8 cellular contexts compared by ENCODE assay signal in genomic region chr9:130707225-130707976, GRCh38. TPM values are rescaled to one million over a fixed set of nuclear protein-coding genes. Genes with fewer than 3 reads are reported as not detected.
DNase-seq lines count a peak whose midpoint lies in the region; ATAC-seq and TF ChIP-seq lines count a peak whose summit lies in the region.

No MANE protein-coding gene starts in this region.

- H3K4me1 Mint-ChIP-seq in glutamatergic neuron (ENCODE audit: low read depth, unreplicated experiment): no peaks in the 10 kb centered on the region

- no peaks in the 10 kb centered on the region for H4K20me1 ChIP-seq in KMS-11 (ENCODE audit: insufficient read depth)

- H3K4me3 Mint-ChIP-seq in glutamatergic neuron (ENCODE audit: unreplicated experiment): no peak overlapping the region

- intact Hi-C loops in sigmoid colon (cut with DNase I): loop anchor here (2.0 kb wide), 2 partner anchors 63 to 159 kb away; no protein-coding TSS in a partner anchor

- no peak overlapping the region for H3K27ac Mint-ChIP-seq in glutamatergic neuron (ENCODE audit: unreplicated experiment)

- no peaks in the 10 kb centered on the region for H3K4me1 ChIP-seq in KMS-11 (ENCODE audit: low read depth, poor library complexity, severe bottlenecking)
- peaks cover 20% of the 10 kb centered on the region for H3K4me1 ChIP-seq in SJSA1 (replicated peaks)
- H3K4me1 ChIP-seq in sigmoid colon: peaks cover 0 to 6% (median 5%) of the 10 kb centered on the region in 4 donors

- peaks cover 3% of the 10 kb centered on the region; the same call in 1 of the 2 replicates for H3K36me3 ChIP-seq in KMS-11 (ENCODE audit: insufficient read depth)
- peaks cover 36% of the 10 kb centered on the region for H3K36me3 ChIP-seq in SJSA1
- H3K36me3 ChIP-seq in sigmoid colon: peaks cover 10 to 33% (median 18%) of the 10 kb centered on the region in 4 donors

- H3K27ac ChIP-seq in KMS-11: no peak overlapping the region
- H3K27ac ChIP-seq in SJSA1: no peak overlapping the region
- no peak overlapping the region for H3K27ac ChIP-seq in sigmoid colon

- ATAC-seq in GM18511 (IDR thresholded peaks at IDR 0.05; ENCODE audit: unreplicated experiment) (no peak), HG03108 (IDR thresholded peaks at IDR 0.05; ENCODE audit: unreplicated experiment) (no peak)

- H3K36me3 Mint-ChIP-seq in glutamatergic neuron (ENCODE audit: unreplicated experiment): peaks cover 5% of the 10 kb centered on the region

- no peak overlapping the region for H2AFZ ChIP-seq in KMS-11 (ENCODE audit: low read depth)

- H3K4me3 ChIP-seq in KMS-11 (IDR thresholded peaks at IDR 0.05; ENCODE audit: insufficient read depth, low read depth, low read length): no peak overlapping the region
- no peak overlapping the region for H3K4me3 ChIP-seq in SJSA1
- no peak overlapping the region for H3K4me3 ChIP-seq in sigmoid colon

- TF ChIP-seq POLR2A in sigmoid colon (IDR thresholded peaks at IDR 0.05): no peak

- peak; percentile 96 for TF ChIP-seq CTCF in KMS-11 (conservative IDR thresholded peaks at IDR 0.05; ENCODE audit: low read depth, low read length)
- peak; percentile 94 for TF ChIP-seq CTCF in glutamatergic neuron (IDR thresholded peaks at IDR 0.05; ENCODE audit: partially characterized antibody, unreplicated experiment)
- peak; percentile 42 to 73 (median 64) for TF ChIP-seq CTCF in sigmoid colon (IDR thresholded peaks at IDR 0.05)

- DNase-seq in COLO668 (lab: John Stamatoyannopoulos, UW; ENCODE audit: unreplicated experiment) (peak; percentile 67), SJSA1 (ENCODE audit: low read depth in 1 of 2, low spot score in 2 of 2) (peak; percentile 57), glutamatergic neuron (peak; percentile 72), sigmoid colon (peak; percentile 77)
- DNase-seq in activated gamma-delta T cell treated with anti-CD3 and anti-CD28 coated beads, Interleukin-2, amount 50 U/mL, for 16 hours (ENCODE audit: low read depth): peak; percentile 66

- H3K9me3 Mint-ChIP-seq in glutamatergic neuron (ENCODE audit: unreplicated experiment): peaks cover 1% of the 10 kb centered on the region

- 20 to 55% methylated on average over 9 of the region's 9 CpGs for WGBS in sigmoid colon, 2 donors

- no peak for TF ChIP-seq EP300 in sigmoid colon (IDR thresholded peaks at IDR 0.05)

- no peak overlapping the region for H3K4me2 ChIP-seq in KMS-11

- no peaks in the 10 kb centered on the region for H3K27me3 ChIP-seq in KMS-11 (ENCODE audit: insufficient read depth, low read depth)
- H3K27me3 ChIP-seq in SJSA1 (replicated peaks): no peaks in the 10 kb centered on the region
- no peaks in the 10 kb centered on the region for H3K27me3 ChIP-seq in sigmoid colon

- no peak overlapping the region for H3K9ac ChIP-seq in KMS-11

- H3K27me3 Mint-ChIP-seq in glutamatergic neuron (ENCODE audit: unreplicated experiment): peaks cover 2% of the 10 kb centered on the region

- H3K79me2 ChIP-seq in KMS-11 (ENCODE audit: insufficient read depth, low read depth): no peaks in the 10 kb centered on the region

- H3K9me3 ChIP-seq in SJSA1 (replicated peaks) (no peaks in the 10 kb centered on the region), sigmoid colon (no peaks in the 10 kb centered on the region)

RNA-seq across cellular contexts. Expression of gene EXOSC2, which starts 13.8 kb away (rescaled TPM):
- 25.9 and 41.5 TPM in 2 replicates for total RNA-seq in SJSA1 (2014; rRNA removed; shearing (Covaris generic))
- total RNA-seq in glutamatergic neuron (ENCODE audit: unreplicated experiment): 43.3 TPM
- total RNA-seq in sigmoid colon: 10 to 100 TPM in 3 of 4 donors, 1 to 10 TPM in 1; 8.6 to 19.3 (median 15.1) TPM
- polyA plus RNA-seq in sigmoid colon: 10 to 100 TPM in 1 of 3 donors, 1 to 10 TPM in 2; 6.6 to 24.1 (median 9.5) TPM

RNA-seq across cellular contexts. Expression of gene PRDM12, which starts 43.0 kb away (rescaled TPM):
- not detected in 2 replicates for total RNA-seq in SJSA1 (2014; rRNA removed; shearing (Covaris generic))
- total RNA-seq in glutamatergic neuron (ENCODE audit: unreplicated experiment) (0.98 TPM), sigmoid colon (not detected)
- polyA plus RNA-seq in sigmoid colon: not detected
